ENCODE assay signal across 19 cellular contexts in genomic region chr4:184763150-184763780, GRCh38. TPM values are rescaled to one million over a fixed set of nuclear protein-coding genes. Genes with fewer than 3 reads are reported as not detected.
DNase-seq lines count a peak whose midpoint lies in the region; ATAC-seq lines count a peak whose summit lies in the region.
"Had no signal": no experiment of that assay in that cellular context is flagged by ENCODE, and none has a peak within 500 bp of the region (broad histone marks: within the 10 kb centered on the region; RNA-seq: fewer than 3 reads in every experiment).

No MANE protein-coding gene starts in this region.

- no peaks in the 10 kb centered on the region for H3K9me3 Mint-ChIP-seq in T-helper 2 cell treated with Interferon-gamma antibody and Interleukin-4, amounts not matched to agents 5 μg/mL and 100 μg/mL, for 36 hours
- H3K9me3 Mint-ChIP-seq in activated naive CD8-positive, alpha-beta T cell treated with anti-CD3 and anti-CD28 coated beads for 36 hours, result peaks cover 2% of the 10 kb centered on the region
- H3K9me3 Mint-ChIP-seq in naive thymus-derived CD4-positive, alpha-beta T cell, result peaks cover 0 to 2% (median 0%) of the 10 kb centered on the region in 11 donors
- H3K9me3 Mint-ChIP-seq: brain had no signal

- DNase-seq in T-helper 2 cell treated with Interferon-gamma antibody and Interleukin-4, amounts not matched to agents 5 μg/mL and 100 μg/mL, for 36 hours (ENCODE audit: low spot score), result no peak
- DNase-seq in T-helper 2 cell, result no peak
- DNase-seq in AG20443 (ENCODE audit: low spot score), result peak; percentile 25
- DNase-seq in activated naive CD8-positive, alpha-beta T cell treated with anti-CD3 and anti-CD28 coated beads for 36 hours, result no peak
- DNase-seq in naive thymus-derived CD4-positive, alpha-beta T cell, result peak in 5 of 9 donors; percentile 16 to 43 (median 28)
- DNase-seq in GDM1 (lab: John Stamatoyannopoulos, UW), result no peak
- no peak for DNase-seq in midbrain (lab: John Stamatoyannopoulos, UW)
- no peak for DNase-seq in mucosa of gallbladder (ENCODE audit: low spot score)
- DNase-seq: activated CD4-positive, alpha-beta T cell treated with anti-CD3 and anti-CD28 coated beads, Interleukin-2, amount 50 U/mL, for 48 hours; activated effector memory CD4-positive, alpha-beta T cell treated with Interleukin-2 at 50 U/mL for 16 hours; Caco-2; dermis blood vessel endothelial cell; left lung; MG63; NCI-H1694 treated with DMSO at 0.1 percent for 48 hours; nephron progenitor cell had no signal

- intact Hi-C loops in naive thymus-derived CD4-positive, alpha-beta T cell (cut with micrococcal nuclease), result no loop called here

- H3K27me3 ChIP-seq in naive thymus-derived CD4-positive, alpha-beta T cell (ENCODE audit: control insufficient read depth in 2 of 2, insufficient read depth in 2 of 2, low read length in 2 of 2), result no peaks in the 10 kb centered on the region
- H3K27me3 ChIP-seq: left lung, MG63 had no signal

- peaks cover 40% of the 10 kb centered on the region for H3K36me3 Mint-ChIP-seq in T-helper 2 cell treated with Interferon-gamma antibody and Interleukin-4, amounts not matched to agents 5 μg/mL and 100 μg/mL, for 36 hours (ENCODE audit: low read depth)
- H3K36me3 Mint-ChIP-seq in activated naive CD8-positive, alpha-beta T cell treated with anti-CD3 and anti-CD28 coated beads for 36 hours, result peaks cover 47% of the 10 kb centered on the region
- peaks cover 7 to 56% (median 47%) of the 10 kb centered on the region in 5 donors for H3K36me3 Mint-ChIP-seq in naive thymus-derived CD4-positive, alpha-beta T cell

- peaks cover 14% of the 10 kb centered on the region for H3K4me1 Mint-ChIP-seq in T-helper 2 cell treated with Interferon-gamma antibody and Interleukin-4, amounts not matched to agents 5 μg/mL and 100 μg/mL, for 36 hours (ENCODE audit: low read depth)
- peaks cover 13% of the 10 kb centered on the region for H3K4me1 Mint-ChIP-seq in activated naive CD8-positive, alpha-beta T cell treated with anti-CD3 and anti-CD28 coated beads for 36 hours
- peaks cover 0 to 23% (median 20%) of the 10 kb centered on the region in 7 donors for H3K4me1 Mint-ChIP-seq in naive thymus-derived CD4-positive, alpha-beta T cell
- H3K4me1 Mint-ChIP-seq: brain, nephron progenitor cell had no signal

- CTCF ChIA-PET in naive thymus-derived CD4-positive, alpha-beta T cell (lab: Charles Lee), result interaction anchor here (0.5 to 2.2 kb wide), 2 partner anchors 17 to 480 kb away, joined by 3 to 10 read pairs; no protein-coding TSS in a partner anchor

- peaks cover 5 to 14% of the 10 kb centered on the region in 2 donors for H3K4me1 ChIP-seq in naive thymus-derived CD4-positive, alpha-beta T cell (ENCODE audit: control insufficient read depth in 2 of 2, insufficient read depth in 2 of 2, low read length in 2 of 2)
- H3K4me1 ChIP-seq: Caco-2, left lung had no signal

- H3K4me3 ChIP-seq in naive thymus-derived CD4-positive, alpha-beta T cell (ENCODE audit: low read length), result no peak overlapping the region
- H3K4me3 ChIP-seq: left lung, MG63 had no signal

- H3K36me3 ChIP-seq in naive thymus-derived CD4-positive, alpha-beta T cell (ENCODE audit: control insufficient read depth in 2 of 3, insufficient read depth in 3 of 3, low read length in 3 of 3), result peaks cover 0 to 20% (median 14%) of the 10 kb centered on the region in 3 experiments
- H3K36me3 ChIP-seq: MG63 had no signal

- H3K27me3 Mint-ChIP-seq in T-helper 2 cell treated with Interferon-gamma antibody and Interleukin-4, amounts not matched to agents 5 μg/mL and 100 μg/mL, for 36 hours (ENCODE audit: low read depth), result no peaks in the 10 kb centered on the region
- no peaks in the 10 kb centered on the region for H3K27me3 Mint-ChIP-seq in activated naive CD8-positive, alpha-beta T cell treated with anti-CD3 and anti-CD28 coated beads for 36 hours
- H3K27me3 Mint-ChIP-seq in naive thymus-derived CD4-positive, alpha-beta T cell, result no peaks in the 10 kb centered on the region
- H3K27me3 Mint-ChIP-seq: brain had no signal

- ATAC-seq in naive thymus-derived CD4-positive, alpha-beta T cell, result no peak
- ATAC-seq: esophagus mucosa, HCT116, left lung had no signal

- POLR2A ChIA-PET in naive thymus-derived CD4-positive, alpha-beta T cell (lab: Charles Lee), result interaction anchor here (0.6 to 1.5 kb wide), 4 partner anchors 19 to 289 kb away, joined by 3 to 5 read pairs (median 4); partner anchors contain the start of genes CENPU and IRF2

- peak overlapping the region; percentile 5 for H3K27ac Mint-ChIP-seq in T-helper 2 cell treated with Interferon-gamma antibody and Interleukin-4, amounts not matched to agents 5 μg/mL and 100 μg/mL, for 36 hours
- H3K27ac Mint-ChIP-seq in activated naive CD8-positive, alpha-beta T cell treated with anti-CD3 and anti-CD28 coated beads for 36 hours, result peak overlapping the region; percentile 0
- peak overlapping the region; percentile 3 to 87 (median 83) for H3K27ac Mint-ChIP-seq in naive thymus-derived CD4-positive, alpha-beta T cell
- H3K27ac Mint-ChIP-seq: nephron progenitor cell had no signal

- H3K4me3 Mint-ChIP-seq in T-helper 2 cell treated with Interferon-gamma antibody and Interleukin-4, amounts not matched to agents 5 μg/mL and 100 μg/mL, for 36 hours, result no peak overlapping the region
- no peak overlapping the region for H3K4me3 Mint-ChIP-seq in activated naive CD8-positive, alpha-beta T cell treated with anti-CD3 and anti-CD28 coated beads for 36 hours
- peak overlapping the region in 9 of 10 donors; percentile 1 to 62 (median 29) for H3K4me3 Mint-ChIP-seq in naive thymus-derived CD4-positive, alpha-beta T cell
- H3K4me3 Mint-ChIP-seq: nephron progenitor cell had no signal

- H3K27ac ChIP-seq in naive thymus-derived CD4-positive, alpha-beta T cell (ENCODE audit: low read depth, low read length), result no peak overlapping the region
- H3K27ac ChIP-seq: left lung had no signal

- H3K9me3 ChIP-seq in naive thymus-derived CD4-positive, alpha-beta T cell (ENCODE audit: control insufficient read depth in 2 of 3, low read length in 3 of 3), result no peaks in the 10 kb centered on the region
- H3K9me3 ChIP-seq: Caco-2, left lung, MG63 had no signal

RNA-seq across cellular contexts. Expression of gene CENPU, which starts 29.4 kb away (rescaled TPM):
- total RNA-seq in activated naive CD8-positive, alpha-beta T cell treated with anti-CD3 and anti-CD28 coated beads for 36 hours, result 10 to 100 TPM; 75.0 to 77.9 TPM
- total RNA-seq in naive thymus-derived CD4-positive, alpha-beta T cell, result 10 to 100 TPM in 1 of 5 experiments, 1 to 10 TPM in 4; 1.1 to 43.8 (median 3.1) TPM
- 1 to 10 TPM; 1.9 to 2.7 TPM for polyA plus RNA-seq in naive thymus-derived CD4-positive, alpha-beta T cell
- 3.8 TPM for total RNA-seq in mucosa of gallbladder

Comparison
In these comparisons a context has a peak if more than half of its experiments do, and no peak if none do; other contexts are left out.
1. DNase-seq: peak in AG20443 (single experiment) and naive thymus-derived CD4-positive, alpha-beta T cell (5 of 9); none in T-helper 2 cell treated with Interferon-gamma antibody and Interleukin-4, amounts not matched to agents 5 μg/mL and 100 μg/mL, for 36 hours (single experiment), T-helper 2 cell (0 of 5), activated naive CD8-positive, alpha-beta T cell treated with anti-CD3 and anti-CD28 coated beads for 36 hours (single experiment), GDM1 (single experiment), midbrain (single experiment) and mucosa of gallbladder (single experiment).
2. H3K27ac Mint-ChIP-seq: peak in every context shown above with its lines; median percentile 83 in naive thymus-derived CD4-positive, alpha-beta T cell; 5 in T-helper 2 cell treated with Interferon-gamma antibody and Interleukin-4, amounts not matched to agents 5 μg/mL and 100 μg/mL, for 36 hours; 0 in activated naive CD8-positive, alpha-beta T cell treated with anti-CD3 and anti-CD28 coated beads for 36 hours.
3. H3K4me3 Mint-ChIP-seq: peak in naive thymus-derived CD4-positive, alpha-beta T cell (9 of 10); none in T-helper 2 cell treated with Interferon-gamma antibody and Interleukin-4, amounts not matched to agents 5 μg/mL and 100 μg/mL, for 36 hours (single experiment) and activated naive CD8-positive, alpha-beta T cell treated with anti-CD3 and anti-CD28 coated beads for 36 hours (single experiment).